ENCODE assay signal across 19 cellular contexts in genomic region chr13:37313383-37313782, GRCh38.
A peak's percentile ranks its signal among the peaks of the same experiment; 100 is the strongest.
DNase-seq lines count a peak whose midpoint lies in the region; ATAC-seq, FAIRE-seq and TF ChIP-seq lines count a peak whose summit lies in the region.
"Had no signal": no experiment of that assay in that cellular context is flagged by ENCODE, and none has a peak within 500 bp of the region (broad histone marks: within the 10 kb centered on the region; RNA-seq: fewer than 3 reads in every experiment).

No MANE protein-coding gene starts in this region.

- intact Hi-C loops in endothelial cell of umbilical vein (cut with micrococcal nuclease), result no loop called here

- no peak overlapping the region for H2AFZ ChIP-seq in endothelial cell of umbilical vein (ENCODE audit: low read depth, low read length)

- H3K36me3 ChIP-seq in endothelial cell of umbilical vein (ENCODE audit: control insufficient read depth in 2 of 2, extremely low read depth in 1 of 2, insufficient read depth in 2 of 2, low read length in 2 of 2), result no peaks in the 10 kb centered on the region
- H3K36me3 ChIP-seq: BLaER1 treated with 17β-estradiol and CSF1 and Interleukin-3, amounts not matched to agents 10 nM and 100 nM; right atrium auricular region had no signal

- no peak overlapping the region for H3K9ac ChIP-seq in endothelial cell of umbilical vein (replicated peaks; ENCODE audit: extremely low read depth, insufficient read depth, low read length)
- H3K9ac ChIP-seq: BLaER1 treated with 17β-estradiol and CSF1 and Interleukin-3, amounts not matched to agents 10 nM and 100 nM had no signal

- dilution Hi-C loops in endothelial cell of umbilical vein (cut with MboI; ENCODE audit: extremely low pct_ligation_motif_present, low sequenced_read_pairs), result no loop called here

- H3K9me3 ChIP-seq in endothelial cell of umbilical vein (replicated peaks; ENCODE audit: control insufficient read depth, insufficient read depth, low read length), result no peaks in the 10 kb centered on the region

- no peaks in the 10 kb centered on the region for H3K4me1 ChIP-seq in endothelial cell of umbilical vein (ENCODE audit: control insufficient read depth, extremely low read depth, insufficient read depth, low read length)
- H3K4me1 ChIP-seq: BLaER1 treated with 17β-estradiol and CSF1 and Interleukin-3, amounts not matched to agents 10 nM and 100 nM; right atrium auricular region had no signal

- no TSS peak for BruUV-seq in endothelial cell of umbilical vein (replicated peaks; lab: Mats Ljungman, UMichigan)

- H3K79me2 ChIP-seq in endothelial cell of umbilical vein (ENCODE audit: control insufficient read depth, insufficient read depth, low read length), result no peaks in the 10 kb centered on the region

- no peak overlapping the region for H3K4me3 ChIP-seq in endothelial cell of umbilical vein (replicated peaks in 1 of 3; ENCODE audit: insufficient read depth in 1 of 3, low read depth in 1 of 3, low read length in 3 of 3)
- H3K4me3 ChIP-seq: BLaER1 treated with 17β-estradiol and CSF1 and Interleukin-3, amounts not matched to agents 10 nM and 100 nM; right atrium auricular region had no signal

- no peaks in the 10 kb centered on the region for H3K9me1 ChIP-seq in endothelial cell of umbilical vein (replicated peaks; ENCODE audit: control insufficient read depth, extremely low read depth, insufficient read depth, low read length)

- no peak for ATAC-seq in GM21526 (IDR thresholded peaks at IDR 0.05; ENCODE audit: low FRiP score, unreplicated experiment)
- ATAC-seq: activated CD4-positive, CD25-positive, alpha-beta regulatory T cell treated with anti-CD3 and anti-CD28 coated beads, Interleukin-2, amount 50 U/mL, for 24 hours; activated CD8-positive, alpha-beta memory T cell treated with anti-CD3 and anti-CD28 coated beads, Interleukin-2, amount 10 ng/mL, durations not matched to agents 7 days and 5 days; effector memory CD8-positive, alpha-beta T cell; T-helper 17 cell had no signal

- no peak overlapping the region for H3K27ac ChIP-seq in endothelial cell of umbilical vein (ENCODE audit: insufficient read depth, low read depth, low read length)
- H3K27ac ChIP-seq: BLaER1 treated with 17β-estradiol and CSF1 and Interleukin-3, amounts not matched to agents 10 nM and 100 nM; right atrium auricular region had no signal

- H3K27me3 ChIP-seq in endothelial cell of umbilical vein (ENCODE audit: control insufficient read depth in 2 of 2, insufficient read depth in 2 of 2, low read length in 2 of 2), result no peaks in the 10 kb centered on the region
- H3K27me3 ChIP-seq: BLaER1 treated with 17β-estradiol and CSF1 and Interleukin-3, amounts not matched to agents 10 nM and 100 nM; right atrium auricular region had no signal

- POLR2A ChIA-PET in endothelial cell of umbilical vein (lab: Charles Lee), result no interaction called here

- H4K20me1 ChIP-seq in endothelial cell of umbilical vein (replicated peaks; ENCODE audit: control insufficient read depth, extremely low read depth, insufficient read depth, low read length), result no peaks in the 10 kb centered on the region
- H4K20me1 ChIP-seq: BLaER1 treated with 17β-estradiol and CSF1 and Interleukin-3, amounts not matched to agents 10 nM and 100 nM had no signal

- DNase-seq in EH (ENCODE audit: low read depth) (peak; percentile 67), RPMI7951 (ENCODE audit: low read depth) (peak; percentile 32), endothelial cell of umbilical vein (ENCODE audit: low read depth, low spot score) (no peak), non-pigmented ciliary epithelial cell (ENCODE audit: low read depth) (peak; percentile 68), NCI-H82 (lab: John Stamatoyannopoulos, UW) (no peak), NCI-H1105 (lab: John Stamatoyannopoulos, UW) (no peak), CD1c-positive myeloid dendritic cell (ENCODE audit: extremely low spot score) (no peak)
- DNase-seq: activated CD8-positive, alpha-beta memory T cell treated with anti-CD3 and anti-CD28 coated beads, Interleukin-2, amount 10 ng/mL, durations not matched to agents 7 days and 5 days; activated gamma-delta T cell treated with Interleukin-2 at 50 U/mL for 16 hours; effector memory CD8-positive, alpha-beta T cell; H9; NCI-H2171 treated with DMSO at 0.1 percent for 48 hours; SHP77; stimulated activated CD4-positive, alpha-beta T cell treated with anti-CD3 and anti-CD28 coated beads, Interleukin-2, amount 100 ng/mL, for 24 hours; T-helper 17 cell had no signal

- H3K4me2 ChIP-seq in endothelial cell of umbilical vein (ENCODE audit: insufficient read depth, low read length), result no peak overlapping the region
- H3K4me2 ChIP-seq: BLaER1 treated with 17β-estradiol and CSF1 and Interleukin-3, amounts not matched to agents 10 nM and 100 nM had no signal

- CTCF ChIA-PET in endothelial cell of umbilical vein (lab: Charles Lee), result interaction anchor here (0.6 kb wide), 1 partner anchor 13 kb away, joined by 3 read pairs; no protein-coding TSS in a partner anchor

- FAIRE-seq in endothelial cell of umbilical vein (lab: Jason Lieb, UNC), result peak; percentile 15

- no peak for TF ChIP-seq POLR2A in endothelial cell of umbilical vein (IDR thresholded peaks at IDR 0.05; ENCODE audit: low read depth, low read length)

- TF ChIP-seq CTCF in endothelial cell of umbilical vein (IDR thresholded peaks at IDR 0.05; ENCODE audit: extremely low read depth in 1 of 2, insufficient read depth in 1 of 2, low read depth in 1 of 2, low read length in 2 of 2), result no peak

TF ChIP-seq in endothelial cell of umbilical vein, 7 proteins besides CTCF, POLR2A, EP300 and RAD21:
- no peak for TF ChIP-seq EZH2 (IDR thresholded peaks at IDR 0.05; ENCODE audit: borderline replicate concordance, low read depth, low read length, severe bottlenecking)
- TF ChIP-seq JUN (IDR thresholded peaks at IDR 0.05; ENCODE audit: borderline replicate concordance, insufficient read depth, insufficient read length, low read depth), result no peak
- no peak for TF ChIP-seq MYC (IDR thresholded peaks at IDR 0.05; ENCODE audit: low read depth, low read length)
- no peak for TF ChIP-seq GATA2 (IDR thresholded peaks at IDR 0.05; ENCODE audit: insufficient read depth, insufficient read length, low read depth, low read length)
- TF ChIP-seq FOS (IDR thresholded peaks at IDR 0.05; ENCODE audit: borderline replicate concordance, insufficient read depth, low read length), result no peak
- TF ChIP-seq POLR2AphosphoS5 (IDR thresholded peaks at IDR 0.05; ENCODE audit: insufficient read depth, low read depth, low read length), result no peak

Comparison
In these comparisons a context has a peak if more than half of its experiments do, and no peak if none do; other contexts are left out.
1. DNase-seq: peak in EH (single experiment), RPMI7951 (single experiment) and non-pigmented ciliary epithelial cell (single experiment); none in endothelial cell of umbilical vein (single experiment), NCI-H82 (single experiment), NCI-H1105 (single experiment) and CD1c-positive myeloid dendritic cell (single experiment).